8 cellular contexts compared by ENCODE assay signal in the genomic region with DNA sequence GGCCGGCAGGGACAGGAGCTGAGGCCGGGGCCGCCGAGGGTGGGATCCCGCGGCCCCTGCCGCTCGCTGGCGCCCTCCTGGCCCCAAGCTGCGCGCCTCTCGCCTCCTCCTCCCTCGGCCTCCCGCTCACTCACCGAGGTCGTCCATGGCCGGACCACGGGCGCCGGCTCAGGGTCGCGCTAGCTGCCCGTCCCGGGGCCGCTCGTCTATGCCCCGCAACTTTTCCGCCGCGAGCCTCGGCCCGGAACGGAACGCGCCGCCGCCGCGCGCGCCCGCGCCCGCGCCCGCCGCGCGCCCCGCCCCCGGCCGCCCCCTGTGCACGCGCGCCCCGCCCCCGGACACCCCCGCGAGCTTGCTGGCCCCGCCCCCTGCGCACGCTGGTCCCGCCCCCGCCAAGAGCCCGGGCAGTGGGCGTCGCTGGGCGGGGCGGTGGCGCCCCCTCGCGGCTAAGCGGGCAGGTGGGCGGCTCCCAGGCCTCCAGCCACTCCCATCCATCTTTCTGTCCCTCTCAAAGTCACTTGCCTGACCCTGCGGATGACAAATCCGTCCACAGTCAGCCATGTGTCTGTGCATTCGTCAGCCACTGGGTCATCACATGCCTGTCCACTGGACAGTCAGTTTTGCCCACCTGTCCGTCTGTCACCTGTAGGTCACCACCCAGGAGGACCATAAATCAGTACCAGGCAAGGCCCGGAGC. TPM values are rescaled to one million over a fixed set of nuclear protein-coding genes. Genes with fewer than 3 reads are reported as not detected.
A peak's percentile ranks its signal among the peaks of the same experiment; 100 is the strongest.
DNase-seq lines count a peak whose midpoint lies in the region; ATAC-seq, FAIRE-seq and TF ChIP-seq lines count a peak whose summit lies in the region.

PXN (minus strand) TSS at position 248 of the 697 bp plus-strand sequence; CDS start at position 147, 101 bp downstream.

- H3K36me3 Mint-ChIP-seq in CD4-positive, alpha-beta T cell (ENCODE audit: low read depth), result peaks cover 32% of the 10 kb centered on the region
- H3K36me3 Mint-ChIP-seq in activated T-helper 17 cell treated with anti-CD3 and anti-CD28 coated beads, Interleukin-2, amount 50 U/mL, for 72 hours (ENCODE audit: low read depth), result peaks cover 19% of the 10 kb centered on the region
- H3K36me3 Mint-ChIP-seq in natural killer cell treated with Interleukin-12 subunit alpha and Interleukin-12 subunit beta and Interleukin-15 and Interleukin-18, amount 100 ng/mL, for 72 hours, result peaks cover 5% of the 10 kb centered on the region

- no peaks in the 10 kb centered on the region for H3K9me3 Mint-ChIP-seq in CD4-positive, alpha-beta T cell
- no peaks in the 10 kb centered on the region for H3K9me3 Mint-ChIP-seq in activated T-helper 17 cell treated with anti-CD3 and anti-CD28 coated beads, Interleukin-2, amount 50 U/mL, for 72 hours
- H3K9me3 Mint-ChIP-seq in natural killer cell treated with Interleukin-12 subunit alpha and Interleukin-12 subunit beta and Interleukin-15 and Interleukin-18, amount 100 ng/mL, for 72 hours, result no peaks in the 10 kb centered on the region

- TF ChIP-seq CTCF in CD4-positive, alpha-beta T cell (IDR thresholded peaks at IDR 0.05), result peak; percentile 72
- peak; percentile 52 for TF ChIP-seq CTCF in fibroblast of mammary gland (conservative IDR thresholded peaks at IDR 0.05; ENCODE audit: control insufficient read depth, insufficient read depth, low read depth, low read length)

- peak within 1 kb of the TSS; percentile 95 for H3K27ac Mint-ChIP-seq in CD4-positive, alpha-beta T cell
- peak within 1 kb of the TSS; percentile 95 for H3K27ac Mint-ChIP-seq in activated T-helper 17 cell treated with anti-CD3 and anti-CD28 coated beads, Interleukin-2, amount 50 U/mL, for 72 hours
- H3K27ac Mint-ChIP-seq in natural killer cell treated with Interleukin-12 subunit alpha and Interleukin-12 subunit beta and Interleukin-15 and Interleukin-18, amount 100 ng/mL, for 72 hours, result peak within 1 kb of the TSS; percentile 81 to 96

- peak within 1 kb of the TSS; percentile 89 for H3K4me3 ChIP-seq in fibroblast of mammary gland (ENCODE audit: control insufficient read depth, low read depth, low read length)

- POLR2A ChIA-PET in CD4-positive, alpha-beta T cell (lab: Charles Lee), result interaction anchor here (1.3 to 14.3 kb wide), 11 partner anchors 9 to 277 kb away, joined by 4 to 220 read pairs (median 12); partner anchors contain the start of genes BICDL1, RNU4-1, RNU4-2 and RPLP0

- ATAC-seq in CD4-positive, alpha-beta T cell (ENCODE audit: poor library complexity), result peak; percentile 83
- ATAC-seq in GM19468 (IDR thresholded peaks at IDR 0.05; ENCODE audit: extremely low read depth, unreplicated experiment), result peak; percentile 31
- peak; percentile 84 for ATAC-seq in activated T-helper 17 cell treated with anti-CD3 and anti-CD28 coated beads, Interleukin-2, amount 50 U/mL, for 72 hours (replicated peaks)
- ATAC-seq in natural killer cell treated with Interleukin-12 subunit alpha and Interleukin-12 subunit beta and Interleukin-15 and Interleukin-18, amount 100 ng/mL, for 72 hours, result peak; percentile 95 to 96
- ATAC-seq in stimulated activated naive CD8-positive, alpha-beta T cell treated with anti-CD3 and anti-CD28 coated beads, Interleukin-15, Interleukin-2, amounts not matched to agents 100 U/mL and 50 U/mL, for 24 hours, result peak; percentile 77

- H3K27me3 ChIP-seq in CD4-positive, alpha-beta T cell (ENCODE audit: control insufficient read depth, insufficient read depth, low read length), result no peaks in the 10 kb centered on the region

- H3K27me3 Mint-ChIP-seq in CD4-positive, alpha-beta T cell, result no peaks in the 10 kb centered on the region
- no peaks in the 10 kb centered on the region for H3K27me3 Mint-ChIP-seq in activated T-helper 17 cell treated with anti-CD3 and anti-CD28 coated beads, Interleukin-2, amount 50 U/mL, for 72 hours
- no peaks in the 10 kb centered on the region for H3K27me3 Mint-ChIP-seq in natural killer cell treated with Interleukin-12 subunit alpha and Interleukin-12 subunit beta and Interleukin-15 and Interleukin-18, amount 100 ng/mL, for 72 hours

- FAIRE-seq in RCC 7860 (lab: Jason Lieb, UNC), result no peak

- peak within 1 kb of the TSS; percentile 83 for H3K27ac ChIP-seq in CD4-positive, alpha-beta T cell (ENCODE audit: low read depth, low read length)

- intact Hi-C loops in CD4-positive, alpha-beta T cell (cut with DNase I, micrococcal nuclease), result loop anchor here (1.0 to 10.0 kb wide), 4 partner anchors 17 to 151 kb away; partner anchors contain the start of gene RAB35 (in 1 of the 2)

- no peaks in the 10 kb centered on the region for H3K9me3 ChIP-seq in CD4-positive, alpha-beta T cell (ENCODE audit: control insufficient read depth, low read length)

- peak within 1 kb of the TSS; percentile 96 for H3K4me3 Mint-ChIP-seq in CD4-positive, alpha-beta T cell
- H3K4me3 Mint-ChIP-seq in activated T-helper 17 cell treated with anti-CD3 and anti-CD28 coated beads, Interleukin-2, amount 50 U/mL, for 72 hours, result peak within 1 kb of the TSS; percentile 95
- peak within 1 kb of the TSS; percentile 98 for H3K4me3 Mint-ChIP-seq in natural killer cell treated with Interleukin-12 subunit alpha and Interleukin-12 subunit beta and Interleukin-15 and Interleukin-18, amount 100 ng/mL, for 72 hours

- H3K4me1 Mint-ChIP-seq in CD4-positive, alpha-beta T cell (ENCODE audit: low read depth), result peaks cover 49% of the 10 kb centered on the region
- H3K4me1 Mint-ChIP-seq in activated T-helper 17 cell treated with anti-CD3 and anti-CD28 coated beads, Interleukin-2, amount 50 U/mL, for 72 hours, result peaks cover 19% of the 10 kb centered on the region
- H3K4me1 Mint-ChIP-seq in natural killer cell treated with Interleukin-12 subunit alpha and Interleukin-12 subunit beta and Interleukin-15 and Interleukin-18, amount 100 ng/mL, for 72 hours (ENCODE audit: low read depth in 2 of 2), result peaks cover 42 to 43% of the 10 kb centered on the region in 2 donors

- CTCF ChIA-PET in CD4-positive, alpha-beta T cell (lab: Charles Lee), result interaction anchor here (0.7 to 10.6 kb wide), 22 partner anchors 9 to 277 kb away, joined by 3 to 234 read pairs (median 5); partner anchors contain the start of genes BICDL1, RNU4-1, RNU4-2 and RPLP0

- peak; percentile 82 to 95 (median 90) for DNase-seq in CD4-positive, alpha-beta T cell
- peak; percentile 72 for DNase-seq in HuH-7.5 (ENCODE audit: low spot score)
- peak; percentile 79 for DNase-seq in RCC 7860 (ENCODE audit: low spot score)
- peak; percentile 69 for DNase-seq in fibroblast of mammary gland (ENCODE audit: low read depth)
- peak; percentile 93 for DNase-seq in natural killer cell treated with Interleukin-12 subunit alpha and Interleukin-12 subunit beta and Interleukin-15 and Interleukin-18, amount 100 ng/mL, for 72 hours (ENCODE audit: low spot score)
- peak; percentile 95 for DNase-seq in stimulated activated naive CD8-positive, alpha-beta T cell treated with anti-CD3 and anti-CD28 coated beads, Interleukin-15, Interleukin-2, amounts not matched to agents 100 U/mL and 50 U/mL, for 24 hours

RNA-seq across cellular contexts. Expression of gene PXN, which starts in this region (rescaled TPM):
- 100 to 1,000 TPM; 229 to 230 TPM for total RNA-seq in CD4-positive, alpha-beta T cell
- 10 to 100 TPM; 44.8 to 65.5 TPM for total RNA-seq in activated T-helper 17 cell treated with anti-CD3 and anti-CD28 coated beads, Interleukin-2, amount 50 U/mL, for 72 hours
- 100 to 1,000 TPM; 133 to 160 TPM for total RNA-seq in natural killer cell treated with Interleukin-12 subunit alpha and Interleukin-12 subunit beta and Interleukin-15 and Interleukin-18, amount 100 ng/mL, for 72 hours

Comparison
In these comparisons a context has a peak if more than half of its experiments do, and no peak if none do; other contexts are left out.
1. Peak in every context shown above with its lines: DNase-seq, ATAC-seq, H3K4me3 ChIP-seq and H3K27ac ChIP-seq.
2. ATAC-seq: peak in every context shown above with its lines; median percentile 96 in natural killer cell treated with Interleukin-12 subunit alpha and Interleukin-12 subunit beta and Interleukin-15 and Interleukin-18, amount 100 ng/mL, for 72 hours; 84 in activated T-helper 17 cell treated with anti-CD3 and anti-CD28 coated beads, Interleukin-2, amount 50 U/mL, for 72 hours; 83 in CD4-positive, alpha-beta T cell; 77 in stimulated activated naive CD8-positive, alpha-beta T cell treated with anti-CD3 and anti-CD28 coated beads, Interleukin-15, Interleukin-2, amounts not matched to agents 100 U/mL and 50 U/mL, for 24 hours; 31 in GM19468.